Comparison of ENCODE assay signal across 23 cellular contexts in genomic region chr7:102077081-102077480, GRCh38.
DNase-seq lines count a peak whose midpoint lies in the region; ATAC-seq and TF ChIP-seq lines count a peak whose summit lies in the region.
"Had no signal": no experiment of that assay in that cellular context is flagged by ENCODE, and none has a peak within 500 bp of the region (broad histone marks: within the 10 kb centered on the region; RNA-seq: fewer than 3 reads in every experiment).

No MANE protein-coding gene starts in this region.

- peaks cover 14% of the 10 kb centered on the region for H3K4me1 ChIP-seq in osteoblast (ENCODE audit: insufficient read depth, low read length)
- H3K4me1 ChIP-seq: esophagus squamous epithelium, upper lobe of left lung had no signal

- no peak overlapping the region for H3K4me3 Mint-ChIP-seq in activated T-cell treated with anti-CD3 and anti-CD28 coated beads, Interleukin-2, amount 50 U/mL, for 72 hours
- H3K4me3 Mint-ChIP-seq in activated T-cell treated with anti-CD3 and anti-CD28 coated beads, Interleukin-2, amount 50 U/mL, for 24 hours = no peak overlapping the region
- H3K4me3 Mint-ChIP-seq: activated T-helper 17 cell treated with anti-CD3 and anti-CD28 coated beads, Interleukin-2, amount 50 U/mL, for 72 hours; stimulated activated naive CD8-positive, alpha-beta T cell treated with anti-CD3 and anti-CD28 coated beads, Interleukin-15, Interleukin-2, amounts not matched to agents 100 ng/mL and 50 ng/mL, for 24 hours had no signal

- H3K9me3 ChIP-seq in osteoblast (ENCODE audit: low read depth, low read length) = no peaks in the 10 kb centered on the region
- H3K9me3 ChIP-seq: pancreas had no signal

- peaks cover 9 to 10% of the 10 kb centered on the region in 2 donors for H3K36me3 Mint-ChIP-seq in activated T-cell treated with anti-CD3 and anti-CD28 coated beads, Interleukin-2, amount 50 U/mL, for 72 hours (ENCODE audit: insufficient read depth in 2 of 2)
- peaks cover 67% of the 10 kb centered on the region for H3K36me3 Mint-ChIP-seq in activated T-cell treated with anti-CD3 and anti-CD28 coated beads, Interleukin-2, amount 50 U/mL, for 24 hours (ENCODE audit: low read depth)

- peaks cover 0 to 4% of the 10 kb centered on the region in 2 donors for H3K9me3 Mint-ChIP-seq in activated T-cell treated with anti-CD3 and anti-CD28 coated beads, Interleukin-2, amount 50 U/mL, for 72 hours
- no peaks in the 10 kb centered on the region for H3K9me3 Mint-ChIP-seq in activated T-cell treated with anti-CD3 and anti-CD28 coated beads, Interleukin-2, amount 50 U/mL, for 24 hours
- H3K9me3 Mint-ChIP-seq: activated T-helper 17 cell treated with anti-CD3 and anti-CD28 coated beads, Interleukin-2, amount 50 U/mL, for 72 hours had no signal

- no peaks in the 10 kb centered on the region for H3K27me3 Mint-ChIP-seq in activated T-cell treated with anti-CD3 and anti-CD28 coated beads, Interleukin-2, amount 50 U/mL, for 72 hours (ENCODE audit: low read depth)
- no peaks in the 10 kb centered on the region for H3K27me3 Mint-ChIP-seq in activated T-cell treated with anti-CD3 and anti-CD28 coated beads, Interleukin-2, amount 50 U/mL, for 24 hours
- H3K27me3 Mint-ChIP-seq: activated T-helper 17 cell treated with anti-CD3 and anti-CD28 coated beads, Interleukin-2, amount 50 U/mL, for 72 hours; stimulated activated naive CD8-positive, alpha-beta T cell treated with anti-CD3 and anti-CD28 coated beads, Interleukin-15, Interleukin-2, amounts not matched to agents 100 ng/mL and 50 ng/mL, for 24 hours had no signal

- no peaks in the 10 kb centered on the region for H3K27me3 ChIP-seq in osteoblast (ENCODE audit: insufficient read depth, low read length)
- H3K27me3 ChIP-seq: esophagus squamous epithelium, pancreas, upper lobe of left lung had no signal

- no peak overlapping the region for H3K4me3 ChIP-seq in osteoblast (ENCODE audit: insufficient read depth, low read length)
- H3K4me3 ChIP-seq: esophagus squamous epithelium, K562, pancreas, upper lobe of left lung had no signal

- no peak for ATAC-seq in activated T-cell treated with anti-CD3 and anti-CD28 coated beads, Interleukin-2, amount 50 U/mL, for 72 hours (replicated peaks in 1 of 2)
- no peak for ATAC-seq in GM18511 (IDR thresholded peaks at IDR 0.05; ENCODE audit: unreplicated experiment)
- ATAC-seq: activated T-helper 17 cell treated with anti-CD3 and anti-CD28 coated beads, Interleukin-2, amount 50 U/mL, for 72 hours; K562; pancreas had no signal

- peaks cover 4% of the 10 kb centered on the region for H4K20me1 ChIP-seq in osteoblast (ENCODE audit: insufficient read depth, low read length)

- peak overlapping the region; percentile 4 for H3K27ac Mint-ChIP-seq in activated T-cell treated with anti-CD3 and anti-CD28 coated beads, Interleukin-2, amount 50 U/mL, for 72 hours
- no peak overlapping the region for H3K27ac Mint-ChIP-seq in activated T-cell treated with anti-CD3 and anti-CD28 coated beads, Interleukin-2, amount 50 U/mL, for 24 hours
- H3K27ac Mint-ChIP-seq: activated T-helper 17 cell treated with anti-CD3 and anti-CD28 coated beads, Interleukin-2, amount 50 U/mL, for 72 hours; stimulated activated naive CD8-positive, alpha-beta T cell treated with anti-CD3 and anti-CD28 coated beads, Interleukin-15, Interleukin-2, amounts not matched to agents 100 ng/mL and 50 ng/mL, for 24 hours had no signal

- no peak overlapping the region for H2AFZ ChIP-seq in osteoblast (ENCODE audit: low read length)

- no peaks in the 10 kb centered on the region for H3K79me2 ChIP-seq in osteoblast (ENCODE audit: insufficient read depth, low read length)

- H3K27ac ChIP-seq in osteoblast (ENCODE audit: low read depth, low read length) = no peak overlapping the region
- H3K27ac ChIP-seq: esophagus squamous epithelium, pancreas, upper lobe of left lung had no signal

- no peak for TF ChIP-seq CTCF in osteoblast (IDR thresholded peaks at IDR 0.05; ENCODE audit: extremely low read depth, low read depth, low read length)

- peaks cover 2% of the 10 kb centered on the region for H3K36me3 ChIP-seq in osteoblast (ENCODE audit: insufficient read depth, low read length)
- H3K36me3 ChIP-seq: pancreas had no signal

- DNase-seq in activated T-cell treated with anti-CD3 and anti-CD28 coated beads, Interleukin-2, amount 50 U/mL, for 72 hours = no peak
- DNase-seq in activated T-cell treated with anti-CD3 and anti-CD28 coated beads, Interleukin-2, amount 50 U/mL, for 24 hours = no peak
- DNase-seq in Kasumi-1 (lab: John Stamatoyannopoulos, UW) = peak; percentile 8 to 18
- DNase-seq in cerebellar cortex (ENCODE audit: low spot score) = peak; percentile 43
- DNase-seq in osteoblast (ENCODE audit: insufficient read length, low spot score, missing footprints) = peak; percentile 14
- no peak for DNase-seq in NCI-H345 (lab: John Stamatoyannopoulos, UW)
- no peak for DNase-seq in SIG-M5 treated with dmso at 0.1 percent for 504 hours (lab: John Stamatoyannopoulos, UW; ENCODE audit: unreplicated experiment)
- DNase-seq: ACHN; activated CD4-positive, CD25-positive, alpha-beta regulatory T cell; DMS79 treated with DMSO at 0.1 percent for 48 hours; effector CD4-positive, alpha-beta T cell; esophagus squamous epithelium; HCEC 1CT; NCI-H1092; pancreas; SIG-M5; stimulated activated CD4-positive, alpha-beta T cell treated with anti-CD3 and anti-CD28 coated beads, Interleukin-1b, Interleukin-23, amount 100 ng/mL, for 48 hours; T-helper 2 cell; upper lobe of left lung had no signal

- no peak overlapping the region for H3K4me2 ChIP-seq in osteoblast (ENCODE audit: insufficient read depth, low read length)

- H3K4me1 Mint-ChIP-seq in activated T-cell treated with anti-CD3 and anti-CD28 coated beads, Interleukin-2, amount 50 U/mL, for 72 hours (ENCODE audit: low read depth) = no peaks in the 10 kb centered on the region
- H3K4me1 Mint-ChIP-seq in activated T-cell treated with anti-CD3 and anti-CD28 coated beads, Interleukin-2, amount 50 U/mL, for 24 hours (ENCODE audit: low read depth) = no peaks in the 10 kb centered on the region
- H3K4me1 Mint-ChIP-seq: activated T-helper 17 cell treated with anti-CD3 and anti-CD28 coated beads, Interleukin-2, amount 50 U/mL, for 72 hours had no signal

Comparison
In these comparisons a context has a peak if more than half of its experiments do, and no peak if none do; other contexts are left out.
1. DNase-seq: peak in Kasumi-1 (2 of 2), cerebellar cortex (single experiment) and osteoblast (single experiment); none in activated T-cell treated with anti-CD3 and anti-CD28 coated beads, Interleukin-2, amount 50 U/mL, for 72 hours (0 of 2), activated T-cell treated with anti-CD3 and anti-CD28 coated beads, Interleukin-2, amount 50 U/mL, for 24 hours (single experiment), NCI-H345 (single experiment) and SIG-M5 treated with dmso at 0.1 percent for 504 hours (single experiment).